18 cellular contexts compared by ENCODE assay signal in genomic region chr3:50534721-50535330, GRCh38. TPM values are rescaled to one million over a fixed set of nuclear protein-coding genes. Genes with fewer than 3 reads are reported as not detected.
DNase-seq lines count a peak whose midpoint lies in the region; ATAC-seq and TF ChIP-seq lines count a peak whose summit lies in the region.
"Had no signal": no experiment of that assay in that cellular context is flagged by ENCODE, and none has a peak within 500 bp of the region (broad histone marks: within the 10 kb centered on the region; RNA-seq: fewer than 3 reads in every experiment).

No MANE protein-coding gene starts in this region.

- peak; percentile 54 for DNase-seq in EL
- DNase-seq in adipocyte (ENCODE audit: low read depth) = peak; percentile 22
- DNase-seq in iris pigment epithelial cell (ENCODE audit: low read depth) = peak; percentile 23
- DNase-seq in renal cortical epithelial cell (ENCODE audit: low read depth) = peak; percentile 51
- no peak for DNase-seq in GM13977 (ENCODE audit: low spot score)
- DNase-seq in posterior vena cava (ENCODE audit: low spot score) = no peak
- DNase-seq in gastrocnemius medialis = no peak
- DNase-seq: CD8-positive, alpha-beta memory T cell; DMS79; H9; KBM-7; NCI-H1417 treated with DMSO at 0.1 percent for 48 hours; NCI-H1930; NCI-H2171 treated with DMSO at 0.1 percent for 48 hours; NCI-H774 had no signal

- H3K36me3 ChIP-seq in adipocyte (ENCODE audit: control insufficient read depth, insufficient read depth, low read length, severe bottlenecking) (no peaks in the 10 kb centered on the region), gastrocnemius medialis (no peaks in the 10 kb centered on the region)
- H3K36me3 ChIP-seq: BLaER1 had no signal

- no peak overlapping the region for H3K27ac ChIP-seq in gastrocnemius medialis
- H3K27ac ChIP-seq: BLaER1 had no signal

- H3K4me3 ChIP-seq in adipocyte (ENCODE audit: low read length) (no peak overlapping the region), gastrocnemius medialis (no peak overlapping the region)
- H3K4me3 ChIP-seq: BLaER1 had no signal

- no peak for ATAC-seq in gastrocnemius medialis
- no peak for ATAC-seq in HG03159 (IDR thresholded peaks at IDR 0.05; ENCODE audit: unreplicated experiment)

- no peak for TF ChIP-seq POLR2A in gastrocnemius medialis (IDR thresholded peaks at IDR 0.05)

- TF ChIP-seq CTCF in GM13977 (IDR thresholded peaks at IDR 0.05; ENCODE audit: extremely low read depth, insufficient read depth, missing control alignments) (no peak), gastrocnemius medialis (IDR thresholded peaks at IDR 0.05 in 4 of 5, conservative IDR thresholded peaks at IDR 0.05 in 1 of 5) (no peak)

- in situ Hi-C loops in GM13977 (cut with MboI; ENCODE audit: low pct_unique_long_range_greater_than_20kb, low sequenced_read_pairs, unreplicated experiment) (no loop called here), gastrocnemius medialis (cut with MboI; ENCODE audit: low sequenced_read_pairs in 4 of 4) (loop anchor here in 2 of 4 donors (10.0 to 25.0 kb wide), 2 partner anchors 100 to 173 kb away; partner anchors contain the start of genes CYB561D2 (in 1 of the 2), NPRL2 (in 1 of the 2) and TMEM115 (in 1 of the 2))

- H3K9me3 ChIP-seq in adipocyte (ENCODE audit: control insufficient read depth, low read length) = no peaks in the 10 kb centered on the region
- H3K9me3 ChIP-seq in gastrocnemius medialis = no peaks in the 10 kb centered on the region
- H3K9me3 ChIP-seq: BLaER1 had no signal

- H3K27me3 ChIP-seq in adipocyte (replicated peaks; ENCODE audit: control insufficient read depth, insufficient read depth, low read length) (peaks cover 48% of the 10 kb centered on the region), gastrocnemius medialis (no peaks in the 10 kb centered on the region)

- H3K9ac ChIP-seq in adipocyte (ENCODE audit: low read length) = no peak overlapping the region
- H3K9ac ChIP-seq: BLaER1 had no signal

- H3K4me1 ChIP-seq in adipocyte (ENCODE audit: control insufficient read depth, insufficient read depth, low read length) = peaks cover 5% of the 10 kb centered on the region
- H3K4me1 ChIP-seq in gastrocnemius medialis = no peaks in the 10 kb centered on the region

- intact Hi-C loops in posterior vena cava (cut with DNase I) = no loop called here
- intact Hi-C loops in gastrocnemius medialis (cut with DNase I; ENCODE audit: low total_unique reads) = no loop called here

RNA-seq across cellular contexts. Expression of gene CACNA2D2, which starts 31.4 kb away (rescaled TPM):
- total RNA-seq in renal cortical epithelial cell (0.17 and 0.55 TPM in 2 replicates), posterior vena cava (1 to 10 TPM; 2.0 to 2.6 TPM), gastrocnemius medialis (under 1 TPM; 0.27 to 0.68 (median 0.45) TPM)

RNA-seq across cellular contexts. Expression of gene C3orf18, which starts 32.7 kb away (rescaled TPM):
- total RNA-seq in renal cortical epithelial cell (7.3 and 11.1 TPM in 2 replicates), posterior vena cava (10 to 100 TPM in 1 of 2 donors, 1 to 10 TPM in 1; 9.8 to 11.4 TPM), gastrocnemius medialis (10 to 100 TPM; 12.6 to 27.4 (median 15.4) TPM)
- total RNA-seq: A172 had no signal

RNA-seq across cellular contexts. Expression of gene HEMK1, which starts 34.5 kb away (rescaled TPM):
- total RNA-seq in renal cortical epithelial cell = 14.2 and 27.6 TPM in 2 replicates
- 10 to 100 TPM; 10.9 to 12.6 TPM for total RNA-seq in posterior vena cava
- total RNA-seq in gastrocnemius medialis = 1 to 10 TPM; 4.5 to 8.1 (median 7.5) TPM

Comparison
In these comparisons a context has a peak if more than half of its experiments do, and no peak if none do; other contexts are left out.
1. DNase-seq: peak in EL (single experiment), adipocyte (single experiment), iris pigment epithelial cell (single experiment) and renal cortical epithelial cell (single experiment); none in GM13977 (single experiment), posterior vena cava (single experiment) and gastrocnemius medialis (0 of 2).